ENCODE assay signal across 12 cellular contexts in genomic region chr2:64192080-64192479, GRCh38. TPM values are rescaled to one million over a fixed set of nuclear protein-coding genes. Genes with fewer than 3 reads are reported as not detected.
A peak's percentile ranks its signal among the peaks of the same experiment; 100 is the strongest.
DNase-seq lines count a peak whose midpoint lies in the region; ATAC-seq and TF ChIP-seq lines count a peak whose summit lies in the region.
"Had no signal": no experiment of that assay in that cellular context is flagged by ENCODE, and none has a peak within 500 bp of the region (broad histone marks: within the 10 kb centered on the region; RNA-seq: fewer than 3 reads in every experiment).

No MANE protein-coding gene starts in this region.

- intact Hi-C loops in spleen (cut with DNase I; ENCODE audit: low total_unique reads): no loop called here
- intact Hi-C loops in activated CD4-positive, alpha-beta T cell treated with anti-CD3 and anti-CD28 coated beads for 36 hours (cut with DNase I, micrococcal nuclease): no loop called here
- intact Hi-C loops in activated T-helper 2 cell treated with anti-CD3 and anti-CD28 coated beads, Interferon-gamma antibody, Interleukin-2, Interleukin-4, amounts not matched to agents 10 μg/mL and 5 μg/mL and 100 μg/mL, durations not matched to agents 14 hours and 24 hours and 36 hours (cut with micrococcal nuclease): no loop called here

- H3K27ac ChIP-seq in gastroesophageal sphincter (peak overlapping the region in 1 of 4 donors; percentile 8), spleen (peak overlapping the region in 7 of 8 donors; percentile 74 to 92 (median 81))
- H3K27ac ChIP-seq: cardiac muscle cell, tibial artery had no signal

- peaks cover 2% of the 10 kb centered on the region for H3K27me3 Mint-ChIP-seq in activated CD4-positive, alpha-beta T cell treated with anti-CD3 and anti-CD28 coated beads for 36 hours
- H3K27me3 Mint-ChIP-seq in activated T-helper 2 cell treated with anti-CD3 and anti-CD28 coated beads, Interferon-gamma antibody, Interleukin-2, Interleukin-4, amounts not matched to agents 10 μg/mL and 5 μg/mL and 100 μg/mL, durations not matched to agents 14 hours and 24 hours and 36 hours (ENCODE audit: low read depth): peaks cover 7% of the 10 kb centered on the region
- no peaks in the 10 kb centered on the region for H3K27me3 Mint-ChIP-seq in chondrocyte (ENCODE audit: low read depth)

- no peaks in the 10 kb centered on the region for H3K9me3 ChIP-seq in gastroesophageal sphincter
- no peaks in the 10 kb centered on the region for H3K9me3 ChIP-seq in spleen
- H3K9me3 ChIP-seq: tibial artery had no signal

- no peaks in the 10 kb centered on the region for H3K36me3 ChIP-seq in gastroesophageal sphincter
- H3K36me3 ChIP-seq in spleen: no peaks in the 10 kb centered on the region
- H3K36me3 ChIP-seq: cardiac muscle cell, tibial artery had no signal

- peak; percentile 54 for ATAC-seq in GM18868 (IDR thresholded peaks at IDR 0.05; ENCODE audit: unreplicated experiment)
- ATAC-seq in gastroesophageal sphincter: peak; percentile 66
- ATAC-seq in activated CD4-positive, alpha-beta T cell treated with anti-CD3 and anti-CD28 coated beads for 36 hours: no peak
- ATAC-seq: activated CD4-positive, CD25-positive, alpha-beta regulatory T cell treated with anti-CD3 and anti-CD28 coated beads, Interleukin-2, amount 50 U/mL, for 24 hours had no signal

- no peaks in the 10 kb centered on the region for H3K36me3 Mint-ChIP-seq in activated CD4-positive, alpha-beta T cell treated with anti-CD3 and anti-CD28 coated beads for 36 hours (ENCODE audit: low read depth)
- H3K36me3 Mint-ChIP-seq in activated T-helper 2 cell treated with anti-CD3 and anti-CD28 coated beads, Interferon-gamma antibody, Interleukin-2, Interleukin-4, amounts not matched to agents 10 μg/mL and 5 μg/mL and 100 μg/mL, durations not matched to agents 14 hours and 24 hours and 36 hours (ENCODE audit: low read depth): no peaks in the 10 kb centered on the region
- H3K36me3 Mint-ChIP-seq in chondrocyte (ENCODE audit: low read depth): no peaks in the 10 kb centered on the region

- no peaks in the 10 kb centered on the region for H3K9me3 Mint-ChIP-seq in activated CD4-positive, alpha-beta T cell treated with anti-CD3 and anti-CD28 coated beads for 36 hours (ENCODE audit: low read depth)
- H3K9me3 Mint-ChIP-seq in activated T-helper 2 cell treated with anti-CD3 and anti-CD28 coated beads, Interferon-gamma antibody, Interleukin-2, Interleukin-4, amounts not matched to agents 10 μg/mL and 5 μg/mL and 100 μg/mL, durations not matched to agents 14 hours and 24 hours and 36 hours: no peaks in the 10 kb centered on the region
- H3K9me3 Mint-ChIP-seq in chondrocyte (ENCODE audit: low read depth): no peaks in the 10 kb centered on the region

- CTCF ChIA-PET in activated CD4-positive, alpha-beta T cell treated with anti-CD3 and anti-CD28 coated beads for 36 hours (lab: Charles Lee): interaction anchor here (1.7 kb wide), 1 partner anchor 13 kb away, joined by 3 read pairs; no protein-coding TSS in a partner anchor

- TF ChIP-seq POLR2A in gastroesophageal sphincter (IDR thresholded peaks at IDR 0.05) (no peak), spleen (IDR thresholded peaks at IDR 0.05) (no peak)

- TF ChIP-seq CTCF in gastroesophageal sphincter (IDR thresholded peaks at IDR 0.05) (no peak), spleen (IDR thresholded peaks at IDR 0.05 in 8 of 11, conservative IDR thresholded peaks at IDR 0.05 in 3 of 11) (no peak), chondrocyte (IDR thresholded peaks at IDR 0.05) (no peak)

- TF ChIP-seq EP300 in gastroesophageal sphincter (IDR thresholded peaks at IDR 0.05): no peak

- H3K27ac Mint-ChIP-seq in activated CD4-positive, alpha-beta T cell treated with anti-CD3 and anti-CD28 coated beads for 36 hours: no peak overlapping the region
- no peak overlapping the region for H3K27ac Mint-ChIP-seq in activated T-helper 2 cell treated with anti-CD3 and anti-CD28 coated beads, Interferon-gamma antibody, Interleukin-2, Interleukin-4, amounts not matched to agents 10 μg/mL and 5 μg/mL and 100 μg/mL, durations not matched to agents 14 hours and 24 hours and 36 hours
- H3K27ac Mint-ChIP-seq in chondrocyte (ENCODE audit: unreplicated experiment): no peak overlapping the region

- 80 to 90% methylated on average over 4 to 6 of the region's 6 CpGs for WGBS in gastroesophageal sphincter (ENCODE audit: low coverage in 1 of 2), 2 donors
- 27 to 48% (median 31%) methylated on average over 6 of the region's 6 CpGs for WGBS in spleen, 5 donors

- H3K27me3 ChIP-seq in gastroesophageal sphincter: no peaks in the 10 kb centered on the region
- H3K27me3 ChIP-seq in spleen (replicated peaks in 1 of 7): no peaks in the 10 kb centered on the region
- H3K27me3 ChIP-seq: cardiac muscle cell, tibial artery had no signal

- POLR2A ChIA-PET in activated CD4-positive, alpha-beta T cell treated with anti-CD3 and anti-CD28 coated beads for 36 hours (lab: Charles Lee): no interaction called here

- peaks cover 20% of the 10 kb centered on the region for H3K4me1 Mint-ChIP-seq in activated CD4-positive, alpha-beta T cell treated with anti-CD3 and anti-CD28 coated beads for 36 hours
- H3K4me1 Mint-ChIP-seq in activated T-helper 2 cell treated with anti-CD3 and anti-CD28 coated beads, Interferon-gamma antibody, Interleukin-2, Interleukin-4, amounts not matched to agents 10 μg/mL and 5 μg/mL and 100 μg/mL, durations not matched to agents 14 hours and 24 hours and 36 hours (ENCODE audit: low read depth): peaks cover 14% of the 10 kb centered on the region
- peaks cover 4% of the 10 kb centered on the region for H3K4me1 Mint-ChIP-seq in chondrocyte (ENCODE audit: low read depth)

- peak; percentile 91 for DNase-seq in MV-4-11 (lab: John Stamatoyannopoulos, UW)
- DNase-seq in spleen: no peak
- DNase-seq in T-helper 9 cell: no peak
- no peak for DNase-seq in activated CD4-positive, alpha-beta T cell treated with anti-CD3 and anti-CD28 coated beads for 36 hours
- DNase-seq in activated T-helper 2 cell treated with anti-CD3 and anti-CD28 coated beads, Interferon-gamma antibody, Interleukin-2, Interleukin-4, amounts not matched to agents 10 μg/mL and 5 μg/mL and 100 μg/mL, durations not matched to agents 14 hours and 24 hours and 36 hours (ENCODE audit: low spot score): no peak
- no peak for DNase-seq in chondrocyte (ENCODE audit: low spot score)
- DNase-seq: COR-L47 had no signal

- no peak overlapping the region for H3K4me3 Mint-ChIP-seq in activated CD4-positive, alpha-beta T cell treated with anti-CD3 and anti-CD28 coated beads for 36 hours
- H3K4me3 Mint-ChIP-seq in activated T-helper 2 cell treated with anti-CD3 and anti-CD28 coated beads, Interferon-gamma antibody, Interleukin-2, Interleukin-4, amounts not matched to agents 10 μg/mL and 5 μg/mL and 100 μg/mL, durations not matched to agents 14 hours and 24 hours and 36 hours (ENCODE audit: low read depth): no peak overlapping the region
- no peak overlapping the region for H3K4me3 Mint-ChIP-seq in chondrocyte (ENCODE audit: unreplicated experiment)

- no peak overlapping the region for H3K4me3 ChIP-seq in gastroesophageal sphincter
- H3K4me3 ChIP-seq in spleen: peak overlapping the region in 1 of 8 donors; percentile 41
- H3K4me3 ChIP-seq: cardiac muscle cell, tibial artery had no signal

- peaks cover 0 to 2% (median 0%) of the 10 kb centered on the region in 3 donors for H3K4me1 ChIP-seq in gastroesophageal sphincter
- peaks cover 2 to 63% (median 21%) of the 10 kb centered on the region in 6 donors for H3K4me1 ChIP-seq in spleen

RNA-seq across cellular contexts. Expression of gene PELI1, which starts 47.9 kb away (rescaled TPM):
- 10 to 100 TPM; 13.1 to 22.4 (median 20.5) TPM for total RNA-seq in gastroesophageal sphincter
- 10 to 100 TPM; 52.5 to 70.1 (median 59.3) TPM for total RNA-seq in spleen
- polyA plus RNA-seq in spleen: 10 to 100 TPM; 14.5 to 17.2 (median 16.0) TPM
- total RNA-seq in activated CD4-positive, alpha-beta T cell treated with anti-CD3 and anti-CD28 coated beads for 36 hours: 10 to 100 TPM; 21.3 to 29.7 TPM
- total RNA-seq in activated T-helper 2 cell treated with anti-CD3 and anti-CD28 coated beads, Interferon-gamma antibody, Interleukin-2, Interleukin-4, amounts not matched to agents 10 μg/mL and 5 μg/mL and 100 μg/mL, durations not matched to agents 14 hours and 24 hours and 36 hours: 21.6 and 25.1 TPM in 2 replicates
- total RNA-seq in chondrocyte: 15.9 to 24.4 TPM (median 22.7 TPM) in 3 replicates
